Comparison of ENCODE assay signal across 8 cellular contexts in the genomic region with DNA sequence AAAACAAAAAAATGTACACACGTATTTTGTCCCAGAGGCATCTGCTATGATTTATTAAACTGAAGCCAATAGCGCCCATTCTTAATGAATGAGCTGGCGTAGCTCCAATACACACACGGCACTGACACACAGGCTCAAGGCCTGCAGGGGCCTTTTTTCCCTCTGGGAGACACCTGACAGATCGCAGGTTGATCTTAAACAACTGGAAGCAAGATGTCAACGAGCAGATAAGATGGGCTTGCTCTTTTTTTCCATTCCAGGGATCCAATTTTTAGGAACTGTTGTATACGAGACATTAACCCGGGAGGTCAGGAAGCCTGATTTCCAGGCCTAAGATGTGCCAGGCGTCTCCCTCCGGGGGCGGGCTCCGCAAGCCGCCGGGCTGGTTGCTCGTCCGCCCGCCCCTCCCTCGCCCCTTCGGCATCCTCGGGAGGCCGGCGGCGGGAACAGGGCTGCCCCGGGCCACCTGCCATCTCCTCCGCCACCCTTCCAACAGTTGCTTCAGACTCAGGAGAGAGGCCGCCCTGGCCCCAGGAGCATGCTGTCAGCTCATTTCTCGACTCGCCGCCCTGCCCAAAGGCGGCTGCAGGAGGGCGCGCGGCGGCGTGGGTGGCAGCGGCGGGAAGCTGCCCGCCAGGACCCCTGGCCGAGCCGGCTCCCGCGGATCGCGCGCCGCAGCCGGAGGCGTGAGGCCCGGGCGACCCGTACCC. TPM values are rescaled to one million over a fixed set of nuclear protein-coding genes. Genes with fewer than 3 reads are reported as not detected.
A peak's percentile ranks its signal among the peaks of the same experiment; 100 is the strongest.
DNase-seq lines count a peak whose midpoint lies in the region; ATAC-seq and TF ChIP-seq lines count a peak whose summit lies in the region.

No MANE protein-coding gene starts in this region.

- H3K36me3 ChIP-seq in HAP-1 (replicated peaks) = peaks cover 5% of the 10 kb centered on the region
- no peaks in the 10 kb centered on the region for H3K36me3 ChIP-seq in breast epithelium

- TF ChIP-seq CTCF in breast epithelium (IDR thresholded peaks at IDR 0.05) = no peak

- H3K4me1 Mint-ChIP-seq in T-helper 2 cell treated with Interferon-gamma antibody and Interleukin-4, amounts not matched to agents 5 μg/mL and 100 μg/mL, for 36 hours (ENCODE audit: low read depth) = peaks cover 46% of the 10 kb centered on the region

- no peaks in the 10 kb centered on the region for H3K27me3 Mint-ChIP-seq in T-helper 2 cell treated with Interferon-gamma antibody and Interleukin-4, amounts not matched to agents 5 μg/mL and 100 μg/mL, for 36 hours (ENCODE audit: low read depth)

- peak overlapping the region; percentile 46 to 73 for H3K27ac ChIP-seq in breast epithelium

- ATAC-seq in left colon = peak; percentile 12

- H3K4me1 ChIP-seq in HAP-1 (peaks cover 11% of the 10 kb centered on the region), breast epithelium (peaks cover 0 to 6% of the 10 kb centered on the region in 2 donors)

- TF ChIP-seq POLR2A in breast epithelium (IDR thresholded peaks at IDR 0.05) = no peak

- DNase-seq in GM03348 (ENCODE audit: low spot score) (peak; percentile 56), HAP-1 (ENCODE audit: low spot score in 2 of 2) (peak; percentile 16 to 45), M059J (ENCODE audit: low read depth) (peak; percentile 40), breast epithelium (ENCODE audit: low spot score in 2 of 2) (no peak), left colon (peak; percentile 39 to 61), cortex of kidney (lab: John Stamatoyannopoulos, UW) (no peak)
- DNase-seq in T-helper 2 cell treated with Interferon-gamma antibody and Interleukin-4, amounts not matched to agents 5 μg/mL and 100 μg/mL, for 36 hours (ENCODE audit: low spot score) = peak; percentile 8
- DNase-seq in stimulated activated CD4-positive, alpha-beta T cell treated with anti-CD3 and anti-CD28 coated beads, Interleukin-4, amount 100 ng/mL, for 1 hour = peak; percentile 38

- peak overlapping the region; percentile 92 for H3K4me3 Mint-ChIP-seq in T-helper 2 cell treated with Interferon-gamma antibody and Interleukin-4, amounts not matched to agents 5 μg/mL and 100 μg/mL, for 36 hours

- in situ Hi-C loops in HAP-1 (cut with MboI; ENCODE audit: low sequenced_read_pairs) = no loop called here

- peaks cover 34% of the 10 kb centered on the region for H3K36me3 Mint-ChIP-seq in T-helper 2 cell treated with Interferon-gamma antibody and Interleukin-4, amounts not matched to agents 5 μg/mL and 100 μg/mL, for 36 hours (ENCODE audit: low read depth)

- no peaks in the 10 kb centered on the region for H3K9me3 Mint-ChIP-seq in T-helper 2 cell treated with Interferon-gamma antibody and Interleukin-4, amounts not matched to agents 5 μg/mL and 100 μg/mL, for 36 hours

- peak overlapping the region; percentile 69 for H3K4me3 ChIP-seq in HAP-1
- peak overlapping the region; percentile 80 to 98 (median 87) for H3K4me3 ChIP-seq in breast epithelium

- peak overlapping the region; percentile 95 for H3K27ac Mint-ChIP-seq in T-helper 2 cell treated with Interferon-gamma antibody and Interleukin-4, amounts not matched to agents 5 μg/mL and 100 μg/mL, for 36 hours

- H3K9me3 ChIP-seq in HAP-1 (no peaks in the 10 kb centered on the region), breast epithelium (no peaks in the 10 kb centered on the region)

- H3K27me3 ChIP-seq in HAP-1 (ENCODE audit: low read depth) (no peaks in the 10 kb centered on the region), breast epithelium (no peaks in the 10 kb centered on the region)

- intact Hi-C loops in breast epithelium (cut with DNase I; ENCODE audit: low total_unique reads) = no loop called here
- intact Hi-C loops in left colon (cut with DNase I, micrococcal nuclease) = no loop called here

RNA-seq across cellular contexts. Expression of gene TTC13, which starts 0.7 kb away (rescaled TPM):
- 15.5 and 18.5 TPM in 2 replicates for total RNA-seq in M059J (2014; rRNA removed; shearing (Covaris generic))
- total RNA-seq in breast epithelium (10 to 100 TPM; 20.5 to 26.6 (median 22.0) TPM), left colon (10 to 100 TPM; 32.2 to 35.7 TPM)

RNA-seq across cellular contexts. Expression of gene ARV1, which starts 1.0 kb away (rescaled TPM):
- total RNA-seq in M059J (2014; rRNA removed; shearing (Covaris generic)) = 19.4 and 31.4 TPM in 2 replicates
- total RNA-seq in breast epithelium = 10 to 100 TPM; 20.8 to 23.0 (median 21.0) TPM
- 10 to 100 TPM; 23.4 to 29.7 TPM for total RNA-seq in left colon

Comparison
In these comparisons a context has a peak if more than half of its experiments do, and no peak if none do; other contexts are left out.
1. DNase-seq: peak in GM03348 (single experiment), HAP-1 (2 of 2), M059J (single experiment), T-helper 2 cell treated with Interferon-gamma antibody and Interleukin-4, amounts not matched to agents 5 μg/mL and 100 μg/mL, for 36 hours (single experiment), left colon (2 of 2) and stimulated activated CD4-positive, alpha-beta T cell treated with anti-CD3 and anti-CD28 coated beads, Interleukin-4, amount 100 ng/mL, for 1 hour (single experiment); none in breast epithelium (0 of 2) and cortex of kidney (single experiment).